1 cellular context compared by ENCODE assay signal in genomic region chrX:135521405-135522131, GRCh38.
TF ChIP-seq lines count a peak whose summit lies in the region.

No MANE protein-coding gene starts in this region.

TF ChIP-seq in HEK293, 187 proteins besides CTCF, POLR2A, EP300 and RAD21 (continued from another document and continues in another):
- TF ChIP-seq TSHZ1 (tag by site-specific recombination; IDR thresholded peaks at IDR 0.05; ENCODE audit: borderline replicate concordance) (no peak), ZNF600 (tag by site-specific recombination; IDR thresholded peaks at IDR 0.05) (peak; percentile 87), ZNF37A (tag by site-specific recombination; IDR thresholded peaks at IDR 0.05) (no peak), SP3 (tag by site-specific recombination; IDR thresholded peaks at IDR 0.05) (peak; percentile 65), ZNF830 (tag by site-specific recombination; IDR thresholded peaks at IDR 0.05; ENCODE audit: low read depth) (no peak), ZNF274 (IDR thresholded peaks at IDR 0.05; ENCODE audit: low read length) (no peak), ZNF274 (tag by site-specific recombination; IDR thresholded peaks at IDR 0.05; ENCODE audit: borderline replicate concordance) (no peak), ZSCAN23 (tag by site-specific recombination; IDR thresholded peaks at IDR 0.05) (no peak), OVOL3 (tag by site-specific recombination; IDR thresholded peaks at IDR 0.05) (no peak), ZNF692 (tag by site-specific recombination; IDR thresholded peaks at IDR 0.05) (no peak), ZNF354C (tag by site-specific recombination; IDR thresholded peaks at IDR 0.05; ENCODE audit: borderline replicate concordance, low read depth) (no peak), GLI2 (tag by site-specific recombination; IDR thresholded peaks at IDR 0.05; ENCODE audit: borderline replicate concordance, low read depth) (no peak), WT1 (tag by site-specific recombination; IDR thresholded peaks at IDR 0.05) (no peak; the same call in 1 of the 2 replicates), ZNF341 (tag by site-specific recombination; IDR thresholded peaks at IDR 0.05; ENCODE audit: low read depth) (peak; percentile 97), ZNF223 (tag by site-specific recombination; IDR thresholded peaks at IDR 0.05) (no peak), ZSCAN30 (tag by site-specific recombination; IDR thresholded peaks at IDR 0.05) (no peak), ZNF558 (tag by site-specific recombination; IDR thresholded peaks at IDR 0.05) (no peak), ZBTB44 (tag by site-specific recombination; IDR thresholded peaks at IDR 0.05) (no peak), ZNF580 (tag by site-specific recombination; IDR thresholded peaks at IDR 0.05) (no peak), ZSCAN16 (tag by site-specific recombination; IDR thresholded peaks at IDR 0.05) (no peak), ZNF768 (tag by site-specific recombination; IDR thresholded peaks at IDR 0.05) (no peak), ZNF140 (tag by site-specific recombination; IDR thresholded peaks at IDR 0.05) (no peak), ZNF843 (tag by site-specific recombination; IDR thresholded peaks at IDR 0.05) (0 out of 2 replicates have a peak, but pooled peaks have one; percentile 10), ZNF555 (tag by site-specific recombination; conservative IDR thresholded peaks at IDR 0.05) (no peak), ZBTB20 (tag by site-specific recombination; IDR thresholded peaks at IDR 0.05) (no peak), ZNF138 (tag by site-specific recombination; IDR thresholded peaks at IDR 0.05; ENCODE audit: borderline replicate concordance) (no peak), ZFHX2 (tag by site-specific recombination; conservative IDR thresholded peaks at IDR 0.05) (peak; percentile 92), ZNF791 (tag by site-specific recombination; IDR thresholded peaks at IDR 0.05) (no peak), ZNF610 (tag by site-specific recombination; IDR thresholded peaks at IDR 0.05; ENCODE audit: borderline replicate concordance) (no peak), IKZF3 (tag by site-specific recombination; IDR thresholded peaks at IDR 0.05) (peak; percentile 73), ZFP37 (tag by site-specific recombination; IDR thresholded peaks at IDR 0.05) (0 out of 2 replicates have a peak, but pooled peaks have one; percentile 28), HOXC10 (CRISPR knock-in tag; IDR thresholded peaks at IDR 0.05) (no peak), ZNF776 (tag by site-specific recombination; IDR thresholded peaks at IDR 0.05; ENCODE audit: borderline replicate concordance) (no peak), SETDB1 (IDR thresholded peaks at IDR 0.05; ENCODE audit: insufficient read length, low read length) (no peak), GLIS2 (tag by site-specific recombination; IDR thresholded peaks at IDR 0.05) (peak; percentile 41; the same call in 1 of the 2 replicates)
- TF ChIP-seq, protein P1, sequence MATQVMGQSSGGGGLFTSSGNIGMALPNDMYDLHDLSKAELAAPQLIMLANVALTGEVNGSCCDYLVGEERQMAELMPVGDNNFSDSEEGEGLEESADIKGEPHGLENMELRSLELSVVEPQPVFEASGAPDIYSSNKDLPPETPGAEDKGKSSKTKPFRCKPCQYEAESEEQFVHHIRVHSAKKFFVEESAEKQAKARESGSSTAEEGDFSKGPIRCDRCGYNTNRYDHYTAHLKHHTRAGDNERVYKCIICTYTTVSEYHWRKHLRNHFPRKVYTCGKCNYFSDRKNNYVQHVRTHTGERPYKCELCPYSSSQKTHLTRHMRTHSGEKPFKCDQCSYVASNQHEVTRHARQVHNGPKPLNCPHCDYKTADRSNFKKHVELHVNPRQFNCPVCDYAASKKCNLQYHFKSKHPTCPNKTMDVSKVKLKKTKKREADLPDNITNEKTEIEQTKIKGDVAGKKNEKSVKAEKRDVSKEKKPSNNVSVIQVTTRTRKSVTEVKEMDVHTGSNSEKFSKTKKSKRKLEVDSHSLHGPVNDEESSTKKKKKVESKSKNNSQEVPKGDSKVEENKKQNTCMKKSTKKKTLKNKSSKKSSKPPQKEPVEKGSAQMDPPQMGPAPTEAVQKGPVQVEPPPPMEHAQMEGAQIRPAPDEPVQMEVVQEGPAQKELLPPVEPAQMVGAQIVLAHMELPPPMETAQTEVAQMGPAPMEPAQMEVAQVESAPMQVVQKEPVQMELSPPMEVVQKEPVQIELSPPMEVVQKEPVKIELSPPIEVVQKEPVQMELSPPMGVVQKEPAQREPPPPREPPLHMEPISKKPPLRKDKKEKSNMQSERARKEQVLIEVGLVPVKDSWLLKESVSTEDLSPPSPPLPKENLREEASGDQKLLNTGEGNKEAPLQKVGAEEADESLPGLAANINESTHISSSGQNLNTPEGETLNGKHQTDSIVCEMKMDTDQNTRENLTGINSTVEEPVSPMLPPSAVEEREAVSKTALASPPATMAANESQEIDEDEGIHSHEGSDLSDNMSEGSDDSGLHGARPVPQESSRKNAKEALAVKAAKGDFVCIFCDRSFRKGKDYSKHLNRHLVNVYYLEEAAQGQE (tag by site-specific recombination; IDR thresholded peaks at IDR 0.05) = no peak
- TF ChIP-seq, protein P2, sequence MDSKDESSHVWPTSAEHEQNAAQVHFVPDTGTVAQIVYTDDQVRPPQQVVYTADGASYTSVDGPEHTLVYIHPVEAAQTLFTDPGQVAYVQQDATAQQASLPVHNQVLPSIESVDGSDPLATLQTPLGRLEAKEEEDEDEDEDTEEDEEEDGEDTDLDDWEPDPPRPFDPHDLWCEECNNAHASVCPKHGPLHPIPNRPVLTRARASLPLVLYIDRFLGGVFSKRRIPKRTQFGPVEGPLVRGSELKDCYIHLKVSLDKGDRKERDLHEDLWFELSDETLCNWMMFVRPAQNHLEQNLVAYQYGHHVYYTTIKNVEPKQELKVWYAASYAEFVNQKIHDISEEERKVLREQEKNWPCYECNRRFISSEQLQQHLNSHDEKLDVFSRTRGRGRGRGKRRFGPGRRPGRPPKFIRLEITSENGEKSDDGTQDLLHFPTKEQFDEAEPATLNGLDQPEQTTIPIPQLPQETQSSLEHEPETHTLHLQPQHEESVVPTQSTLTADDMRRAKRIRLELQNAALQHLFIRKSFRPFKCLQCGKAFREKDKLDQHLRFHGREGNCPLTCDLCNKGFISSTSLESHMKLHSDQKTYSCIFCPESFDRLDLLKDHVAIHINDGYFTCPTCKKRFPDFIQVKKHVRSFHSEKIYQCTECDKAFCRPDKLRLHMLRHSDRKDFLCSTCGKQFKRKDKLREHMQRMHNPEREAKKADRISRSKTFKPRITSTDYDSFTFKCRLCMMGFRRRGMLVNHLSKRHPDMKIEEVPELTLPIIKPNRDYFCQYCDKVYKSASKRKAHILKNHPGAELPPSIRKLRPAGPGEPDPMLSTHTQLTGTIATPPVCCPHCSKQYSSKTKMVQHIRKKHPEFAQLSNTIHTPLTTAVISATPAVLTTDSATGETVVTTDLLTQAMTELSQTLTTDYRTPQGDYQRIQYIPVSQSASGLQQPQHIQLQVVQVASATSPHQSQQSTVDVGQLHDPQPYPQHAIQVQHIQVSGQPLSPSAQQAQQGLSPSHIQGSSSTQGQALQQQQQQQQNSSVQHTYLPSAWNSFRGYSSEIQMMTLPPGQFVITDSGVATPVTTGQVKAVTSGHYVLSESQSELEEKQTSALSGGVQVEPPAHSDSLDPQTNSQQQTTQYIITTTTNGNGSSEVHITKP (tag by site-specific recombination; IDR thresholded peaks at IDR 0.05) = no peak
- TF ChIP-seq, protein P3, sequence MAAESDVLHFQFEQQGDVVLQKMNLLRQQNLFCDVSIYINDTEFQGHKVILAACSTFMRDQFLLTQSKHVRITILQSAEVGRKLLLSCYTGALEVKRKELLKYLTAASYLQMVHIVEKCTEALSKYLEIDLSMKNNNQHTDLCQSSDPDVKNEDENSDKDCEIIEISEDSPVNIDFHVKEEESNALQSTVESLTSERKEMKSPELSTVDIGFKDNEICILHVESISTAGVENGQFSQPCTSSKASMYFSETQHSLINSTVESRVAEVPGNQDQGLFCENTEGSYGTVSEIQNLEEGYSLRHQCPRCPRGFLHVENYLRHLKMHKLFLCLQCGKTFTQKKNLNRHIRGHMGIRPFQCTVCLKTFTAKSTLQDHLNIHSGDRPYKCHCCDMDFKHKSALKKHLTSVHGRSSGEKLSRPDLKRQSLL (tag by site-specific recombination; IDR thresholded peaks at IDR 0.05) = no peak
- TF ChIP-seq, protein P4, sequence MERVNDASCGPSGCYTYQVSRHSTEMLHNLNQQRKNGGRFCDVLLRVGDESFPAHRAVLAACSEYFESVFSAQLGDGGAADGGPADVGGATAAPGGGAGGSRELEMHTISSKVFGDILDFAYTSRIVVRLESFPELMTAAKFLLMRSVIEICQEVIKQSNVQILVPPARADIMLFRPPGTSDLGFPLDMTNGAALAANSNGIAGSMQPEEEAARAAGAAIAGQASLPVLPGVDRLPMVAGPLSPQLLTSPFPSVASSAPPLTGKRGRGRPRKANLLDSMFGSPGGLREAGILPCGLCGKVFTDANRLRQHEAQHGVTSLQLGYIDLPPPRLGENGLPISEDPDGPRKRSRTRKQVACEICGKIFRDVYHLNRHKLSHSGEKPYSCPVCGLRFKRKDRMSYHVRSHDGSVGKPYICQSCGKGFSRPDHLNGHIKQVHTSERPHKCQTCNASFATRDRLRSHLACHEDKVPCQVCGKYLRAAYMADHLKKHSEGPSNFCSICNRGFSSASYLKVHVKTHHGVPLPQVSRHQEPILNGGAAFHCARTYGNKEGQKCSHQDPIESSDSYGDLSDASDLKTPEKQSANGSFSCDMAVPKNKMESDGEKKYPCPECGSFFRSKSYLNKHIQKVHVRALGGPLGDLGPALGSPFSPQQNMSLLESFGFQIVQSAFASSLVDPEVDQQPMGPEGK (tag by site-specific recombination; IDR thresholded peaks at IDR 0.05) = peak; percentile 85
- TF ChIP-seq, protein P5, sequence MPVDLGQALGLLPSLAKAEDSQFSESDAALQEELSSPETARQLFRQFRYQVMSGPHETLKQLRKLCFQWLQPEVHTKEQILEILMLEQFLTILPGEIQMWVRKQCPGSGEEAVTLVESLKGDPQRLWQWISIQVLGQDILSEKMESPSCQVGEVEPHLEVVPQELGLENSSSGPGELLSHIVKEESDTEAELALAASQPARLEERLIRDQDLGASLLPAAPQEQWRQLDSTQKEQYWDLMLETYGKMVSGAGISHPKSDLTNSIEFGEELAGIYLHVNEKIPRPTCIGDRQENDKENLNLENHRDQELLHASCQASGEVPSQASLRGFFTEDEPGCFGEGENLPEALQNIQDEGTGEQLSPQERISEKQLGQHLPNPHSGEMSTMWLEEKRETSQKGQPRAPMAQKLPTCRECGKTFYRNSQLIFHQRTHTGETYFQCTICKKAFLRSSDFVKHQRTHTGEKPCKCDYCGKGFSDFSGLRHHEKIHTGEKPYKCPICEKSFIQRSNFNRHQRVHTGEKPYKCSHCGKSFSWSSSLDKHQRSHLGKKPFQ (tag by site-specific recombination; IDR thresholded peaks at IDR 0.05) = no peak
- TF ChIP-seq, protein P6, sequence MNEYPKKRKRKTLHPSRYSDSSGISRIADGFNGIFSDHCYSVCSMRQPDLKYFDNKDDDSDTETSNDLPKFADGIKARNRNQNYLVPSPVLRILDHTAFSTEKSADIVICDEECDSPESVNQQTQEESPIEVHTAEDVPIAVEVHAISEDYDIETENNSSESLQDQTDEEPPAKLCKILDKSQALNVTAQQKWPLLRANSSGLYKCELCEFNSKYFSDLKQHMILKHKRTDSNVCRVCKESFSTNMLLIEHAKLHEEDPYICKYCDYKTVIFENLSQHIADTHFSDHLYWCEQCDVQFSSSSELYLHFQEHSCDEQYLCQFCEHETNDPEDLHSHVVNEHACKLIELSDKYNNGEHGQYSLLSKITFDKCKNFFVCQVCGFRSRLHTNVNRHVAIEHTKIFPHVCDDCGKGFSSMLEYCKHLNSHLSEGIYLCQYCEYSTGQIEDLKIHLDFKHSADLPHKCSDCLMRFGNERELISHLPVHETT (tag by site-specific recombination; IDR thresholded peaks at IDR 0.05) = no peak; the same call in 1 of the 2 replicates
